28 cellular contexts compared by ENCODE assay signal in genomic region chr12:56787498-56787897, GRCh38. TPM values are rescaled to one million over a fixed set of nuclear protein-coding genes. Genes with fewer than 3 reads are reported as not detected.
"Had no signal": no experiment of that assay in that cellular context is flagged by ENCODE, and none has a peak within 500 bp of the region (broad histone marks: within the 10 kb centered on the region; RNA-seq: fewer than 3 reads in every experiment).

No MANE protein-coding gene starts in this region.

- H3K36me3 ChIP-seq: left ventricle myocardium inferior, neural progenitor cell, neutrophil, right atrium auricular region, stomach, thyroid gland, transverse colon, upper lobe of left lung, vagina had no signal

- H3K27me3 ChIP-seq: neural progenitor cell, neutrophil, right atrium auricular region, right lobe of liver, stomach, testis, thyroid gland, transverse colon, upper lobe of left lung, vagina had no signal

- H3K9me3 Mint-ChIP-seq: natural killer cell; stimulated activated naive B cell treated with anti-CD40 and anti-IgM and Interleukin-4, amounts not matched to agents 10 μg/mL and 1 μg/mL and 100 μg/mL, for 72 hours had no signal

- H3K4me1 Mint-ChIP-seq: mesothelial cell of epicardium; naive B cell; natural killer cell; nephron progenitor cell; neural progenitor cell; stimulated activated naive B cell treated with anti-CD40 and anti-IgM and Interleukin-4, amounts not matched to agents 10 μg/mL and 1 μg/mL and 100 μg/mL, for 72 hours had no signal

- H3K27ac Mint-ChIP-seq: mesothelial cell of epicardium; naive B cell; natural killer cell; nephron progenitor cell; neural progenitor cell; progenitor cell of endocrine pancreas; stimulated activated naive B cell treated with anti-CD40 and anti-IgM and Interleukin-4, amounts not matched to agents 10 μg/mL and 1 μg/mL and 100 μg/mL, for 72 hours had no signal

- H3K9me3 ChIP-seq: left ventricle myocardium inferior, neutrophil, right atrium auricular region, right lobe of liver, stomach, testis, thyroid gland, transverse colon, upper lobe of left lung, vagina had no signal

- H3K27me3 Mint-ChIP-seq: progenitor cell of endocrine pancreas had no signal

- H3K4me3 ChIP-seq: left ventricle myocardium inferior, lung, neural progenitor cell, right atrium auricular region, right lobe of liver, stomach, testis, thyroid gland, transverse colon, upper lobe of left lung, vagina had no signal

- H3K4me3 Mint-ChIP-seq: mesothelial cell of epicardium; naive B cell; natural killer cell; nephron progenitor cell; neural progenitor cell; stimulated activated naive B cell treated with anti-CD40 and anti-IgM and Interleukin-4, amounts not matched to agents 10 μg/mL and 1 μg/mL and 100 μg/mL, for 72 hours had no signal

- ATAC-seq: natural killer cell; stimulated activated naive B cell treated with anti-CD40 and anti-IgM and Interleukin-4, amounts not matched to agents 10 μg/mL and 1 μg/mL and 100 μg/mL, for 72 hours; stimulated activated naive CD8-positive, alpha-beta T cell treated with anti-CD3 and anti-CD28 coated beads, Interleukin-15, Interleukin-2, amounts not matched to agents 100 U/mL and 50 U/mL, for 24 hours had no signal

- H3K36me3 Mint-ChIP-seq: naive B cell; natural killer cell; stimulated activated naive B cell treated with anti-CD40 and anti-IgM and Interleukin-4, amounts not matched to agents 10 μg/mL and 1 μg/mL and 100 μg/mL, for 72 hours had no signal

- H3K4me1 ChIP-seq: left ventricle myocardium inferior, neural progenitor cell, right atrium auricular region, stomach, testis, transverse colon, upper lobe of left lung, vagina had no signal

- H3K27ac ChIP-seq: left ventricle myocardium inferior, neural progenitor cell, neutrophil, right atrium auricular region, stomach, testis, transverse colon, upper lobe of left lung, vagina had no signal

- DNase-seq: islet precursor cell; left ventricle myocardium inferior; mesendoderm; naive B cell; natural killer cell; nephron progenitor cell; occipital lobe; right lobe of liver; stimulated activated CD4-positive, alpha-beta T cell treated with anti-CD3 and anti-CD28 coated beads, Interleukin-12 subunit alpha, Interleukin-12 subunit beta, amount 100 ng/mL, for 4 hours; stimulated activated CD4-positive, alpha-beta T cell treated with anti-CD3 and anti-CD28 coated beads, Interleukin-15, amount 100 ng/mL, for 24 hours; stimulated activated CD4-positive, alpha-beta T cell treated with anti-CD3 and anti-CD28 coated beads, Interleukin-2, amount 100 ng/mL, for 24 hours; stimulated activated CD4-positive, alpha-beta T cell treated with anti-CD3 and anti-CD28 coated beads, Interleukin-4, amount 100 ng/mL, for 1 hour; stimulated activated naive B cell treated with anti-CD40 and anti-IgM and Interleukin-4, amounts not matched to agents 10 μg/mL and 1 μg/mL and 100 μg/mL, for 72 hours; stimulated activated naive CD8-positive, alpha-beta T cell treated with anti-CD3 and anti-CD28 coated beads, Interleukin-15, Interleukin-2, amounts not matched to agents 100 U/mL and 50 U/mL, for 24 hours; stomach; testis; thyroid gland; transverse colon; upper lobe of left lung had no signal

RNA-seq across cellular contexts. Expression of gene HSD17B6, which starts 24.4 kb away (rescaled TPM):
- total RNA-seq: left ventricle myocardium inferior, mononuclear cell, skeletal muscle tissue had no signal
